In genomic region chrX:130691576-130691975, GRCh38 we compare ENCODE assay signal across 19 cellular contexts.
"Had no signal": no experiment of that assay in that cellular context is flagged by ENCODE, and none has a peak within 500 bp of the region (broad histone marks: within the 10 kb centered on the region; RNA-seq: fewer than 3 reads in every experiment).

No MANE protein-coding gene starts in this region.

- H3K4me3 Mint-ChIP-seq: naive thymus-derived CD8-positive, alpha-beta T cell; neural progenitor cell had no signal

- H3K27ac ChIP-seq: heart left ventricle, neural progenitor cell, pancreas had no signal

- H3K4me1 ChIP-seq: heart left ventricle, neural progenitor cell, pancreas had no signal

- H3K4me3 ChIP-seq: heart left ventricle, lung, mucosa of descending colon, neural progenitor cell, pancreas had no signal

- H3K27me3 Mint-ChIP-seq: naive thymus-derived CD8-positive, alpha-beta T cell; progenitor cell of endocrine pancreas had no signal

- H3K36me3 Mint-ChIP-seq: neural progenitor cell had no signal

- H3K27ac Mint-ChIP-seq: naive thymus-derived CD8-positive, alpha-beta T cell; neural progenitor cell; progenitor cell of endocrine pancreas had no signal

- H3K9me3 ChIP-seq: heart left ventricle, mucosa of descending colon, pancreas had no signal

- H3K4me2 ChIP-seq: neural progenitor cell had no signal

- H3K9me3 Mint-ChIP-seq: naive thymus-derived CD8-positive, alpha-beta T cell; neural progenitor cell had no signal

- H3K27me3 ChIP-seq: heart left ventricle, neural progenitor cell, pancreas had no signal

- H3K4me1 Mint-ChIP-seq: naive thymus-derived CD8-positive, alpha-beta T cell; neural progenitor cell had no signal

- H3K9ac ChIP-seq: neural progenitor cell had no signal

- H3K36me3 ChIP-seq: neural progenitor cell, pancreas had no signal

- DNase-seq: cortex of kidney; effector memory CD4-positive, alpha-beta T cell; erythroblast; heart left ventricle; hippocampal formation; left colon; left ventricle myocardium superior; mucosa of descending colon; naive thymus-derived CD8-positive, alpha-beta T cell; nucleus accumbens; pancreas; right cardiac atrium; small intestine; stimulated activated CD4-positive, alpha-beta T cell treated with anti-CD3 and anti-CD28 coated beads, Interleukin-2, amount 100 ng/mL, for 48 hours; stimulated activated naive CD4-positive, alpha-beta T cell treated with Interleukin-2 at 50 U/mL for 16 hours; trophoblast cell had no signal
